ENCODE assay signal across 8 cellular contexts in the genomic region with DNA sequence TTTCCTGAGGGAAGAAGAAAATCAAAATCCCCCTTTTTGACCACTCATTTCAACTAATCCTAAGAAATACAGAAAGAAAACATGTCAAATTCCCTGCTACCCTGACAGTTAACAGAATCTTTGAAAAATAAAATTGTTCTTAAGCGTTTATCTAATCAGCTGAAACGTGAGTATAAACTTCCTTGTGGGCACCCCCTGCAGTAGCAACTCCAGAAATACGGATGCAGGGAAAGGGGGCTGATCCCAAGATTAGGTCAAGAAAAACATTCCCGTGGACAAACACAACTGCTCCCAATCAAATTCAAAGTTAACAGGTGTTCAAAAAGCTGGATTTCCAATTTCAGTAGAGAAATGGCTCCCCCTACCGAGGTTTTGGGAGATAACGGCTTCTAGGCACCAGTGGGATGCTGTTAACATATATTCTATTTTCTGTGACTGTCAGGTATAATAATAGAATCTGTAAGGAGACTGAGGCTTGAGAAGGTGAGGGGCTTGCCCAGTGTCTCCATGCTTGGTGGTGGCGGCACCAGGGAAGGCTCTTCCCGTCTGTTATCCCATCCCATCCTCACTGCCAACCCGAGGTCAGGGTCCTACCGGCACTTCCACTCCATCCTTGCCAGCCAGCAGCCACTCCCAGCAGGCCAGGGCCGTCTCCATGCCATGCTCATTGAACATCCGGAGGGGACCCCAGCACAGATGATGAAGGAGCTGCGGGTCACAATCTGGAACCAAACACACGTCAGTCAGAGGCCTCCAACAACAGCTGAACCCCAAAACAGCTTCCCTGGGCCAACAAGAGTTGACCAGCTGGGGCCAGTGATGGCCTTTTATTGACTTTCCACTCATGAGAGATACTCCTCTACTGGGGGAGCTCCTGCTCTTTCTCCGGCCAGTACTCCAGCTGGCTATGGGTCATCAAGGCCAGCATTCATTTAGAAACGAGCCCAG. TPM values are rescaled to one million over a fixed set of nuclear protein-coding genes. Genes with fewer than 3 reads are reported as not detected.
A peak's percentile ranks its signal among the peaks of the same experiment; 100 is the strongest.
DNase-seq lines count a peak whose midpoint lies in the region; ATAC-seq, FAIRE-seq and TF ChIP-seq lines count a peak whose summit lies in the region.

No MANE protein-coding gene starts in this region.

- in situ Hi-C loops in GM13976 (cut with MboI; ENCODE audit: low sequenced_read_pairs, unreplicated experiment) = no loop called here

- ATAC-seq in HG02840 (IDR thresholded peaks at IDR 0.05; ENCODE audit: low FRiP score, unreplicated experiment) = no peak
- no peak for ATAC-seq in HG03045 (IDR thresholded peaks at IDR 0.05; ENCODE audit: unreplicated experiment)

- no peak for FAIRE-seq in kidney (lab: Jason Lieb, UNC)

- H3K4me3 ChIP-seq in kidney (ENCODE audit: low read length in 2 of 2) = no peak overlapping the region

- intact Hi-C loops in kidney (cut with DNase I) = no loop called here

- H3K36me3 ChIP-seq in kidney (ENCODE audit: control insufficient read depth in 1 of 2, insufficient read depth in 2 of 2, low read length in 2 of 2) = peaks cover 5 to 40% of the 10 kb centered on the region in 2 donors

- TF ChIP-seq CTCF in GM13976 (IDR thresholded peaks at IDR 0.05; ENCODE audit: borderline replicate concordance, control extremely low read depth, extremely low read depth, insufficient read depth, missing control alignments) = peak; percentile 37
- TF ChIP-seq CTCF in kidney (IDR thresholded peaks at IDR 0.05; ENCODE audit: borderline replicate concordance, extremely low read depth, insufficient read depth) = no peak

- H3K9me3 ChIP-seq in kidney (ENCODE audit: control insufficient read depth in 1 of 2, low read length in 2 of 2) = no peaks in the 10 kb centered on the region

- DNase-seq in AML-193 (lab: John Stamatoyannopoulos, UW) (peak; percentile 20 to 38), GM13976 (ENCODE audit: low spot score) (peak; percentile 69), OCI-M2 (lab: John Stamatoyannopoulos, UW; ENCODE audit: unreplicated experiment) (peak; percentile 4), amniotic epithelial cell (ENCODE audit: low read depth) (peak; percentile 20), kidney (peak; percentile 68)
- peak; percentile 7 for DNase-seq in stimulated activated CD8-positive, alpha-beta memory T cell treated with anti-CD3 and anti-CD28 coated beads, Interleukin-4, amount 100 ng/mL, for 24 hours (ENCODE audit: low read depth)

- H3K4me1 ChIP-seq in kidney (ENCODE audit: control insufficient read depth in 1 of 2, insufficient read depth in 1 of 2, low read depth in 1 of 2, low read length in 2 of 2) = no peaks in the 10 kb centered on the region

- no peak overlapping the region for H3K27ac ChIP-seq in kidney (ENCODE audit: low read depth in 2 of 2, low read length in 2 of 2)

- no peak overlapping the region for H3K9ac ChIP-seq in kidney (ENCODE audit: low read length in 2 of 2)

RNA-seq across cellular contexts. Expression of a gene that starts 32.0 kb away (rescaled TPM):
- total RNA-seq in kidney = not detected
- polyA plus RNA-seq in kidney (ENCODE audit: insufficient read depth, low read depth, low replicate concordance) = not detected

Comparison
In these comparisons a context has a peak if more than half of its experiments do, and no peak if none do; other contexts are left out.
1. DNase-seq: peak in every context shown above with its lines; median percentile 69 in GM13976; 68 in kidney; 29 in AML-193; 20 in amniotic epithelial cell; 7 in stimulated activated CD8-positive, alpha-beta memory T cell treated with anti-CD3 and anti-CD28 coated beads, Interleukin-4, amount 100 ng/mL, for 24 hours; 4 in OCI-M2.